Comparison of ENCODE assay signal across 23 cellular contexts in the genomic region with DNA sequence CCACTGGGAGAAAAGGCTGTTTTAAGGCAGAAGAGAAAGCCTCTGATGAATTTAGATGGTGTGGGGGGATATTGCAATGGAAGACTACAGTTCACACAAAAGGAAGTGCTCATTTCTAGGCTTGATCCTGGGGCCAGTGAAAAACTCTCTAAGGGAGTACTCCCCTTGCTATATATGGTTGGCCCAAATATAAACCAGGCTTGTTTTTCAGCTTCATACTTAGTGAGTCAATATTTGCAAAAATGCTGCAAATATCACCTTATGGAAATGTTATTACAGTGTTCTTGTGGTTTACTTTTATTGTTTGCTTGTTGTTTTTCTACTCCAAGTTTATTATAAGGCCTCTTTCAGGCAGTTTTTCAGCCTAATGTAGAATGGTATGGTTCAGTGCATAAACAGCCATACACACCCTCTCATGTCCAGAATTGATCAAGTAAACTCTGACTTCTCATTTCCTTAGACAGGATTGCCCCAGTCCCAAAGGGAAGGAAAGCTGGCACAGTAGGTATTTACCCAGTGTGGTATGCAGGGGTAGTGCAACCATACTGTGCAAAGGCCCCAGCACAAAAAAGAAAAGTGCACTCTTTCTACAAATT.
DNase-seq lines count a peak whose midpoint lies in the region; ATAC-seq and TF ChIP-seq lines count a peak whose summit lies in the region.
"Had no signal": no experiment of that assay in that cellular context is flagged by ENCODE, and none has a peak within 500 bp of the region (broad histone marks: within the 10 kb centered on the region; RNA-seq: fewer than 3 reads in every experiment).

No MANE protein-coding gene starts in this region.

- peak; percentile 27 for DNase-seq in EH (ENCODE audit: low read depth)
- DNase-seq in RWPE2 (ENCODE audit: low spot score): no peak
- peak; percentile 17 for DNase-seq in osteoblast (ENCODE audit: insufficient read length, low spot score, missing footprints)
- DNase-seq in HCEC 1CT: no peak
- DNase-seq in body of pancreas: no peak
- DNase-seq: ACHN; AML-193; Calu3; CD4-positive, alpha-beta T cell; DMS79; GOT3; NCI-H1105; NCI-H187; NCI-H2171; NCI-H446; Right ventricle myocardium superior; T-cell had no signal

- no peak overlapping the region for H3K27ac ChIP-seq in BLaER1 treated with 17β-estradiol and CSF1 and Interleukin-3, amounts not matched to agents 10 nM and 100 nM
- peak overlapping the region; percentile 31 for H3K27ac ChIP-seq in RWPE2 (ENCODE audit: poor library complexity, severe bottlenecking)
- no peak overlapping the region for H3K27ac ChIP-seq in osteoblast (ENCODE audit: low read depth, low read length)
- H3K27ac ChIP-seq in body of pancreas: no peak overlapping the region
- H3K27ac ChIP-seq: KMS-11, SK-N-MC had no signal

- no peaks in the 10 kb centered on the region for H3K36me3 ChIP-seq in BLaER1 treated with 17β-estradiol and CSF1 and Interleukin-3, amounts not matched to agents 10 nM and 100 nM
- no peaks in the 10 kb centered on the region for H3K36me3 ChIP-seq in RWPE2 (ENCODE audit: low read depth)
- no peaks in the 10 kb centered on the region for H3K36me3 ChIP-seq in osteoblast (ENCODE audit: insufficient read depth, low read length)
- H3K36me3 ChIP-seq in body of pancreas (replicated peaks in 1 of 2; ENCODE audit: insufficient read depth in 1 of 2, low read depth in 2 of 2): no peaks in the 10 kb centered on the region

- no peaks in the 10 kb centered on the region for H3K79me2 ChIP-seq in osteoblast (ENCODE audit: insufficient read depth, low read length)

- no peaks in the 10 kb centered on the region for H4K20me1 ChIP-seq in BLaER1 treated with 17β-estradiol and CSF1 and Interleukin-3, amounts not matched to agents 10 nM and 100 nM
- H4K20me1 ChIP-seq in osteoblast (ENCODE audit: insufficient read depth, low read length): no peaks in the 10 kb centered on the region

- no peaks in the 10 kb centered on the region for H3K9me3 ChIP-seq in BLaER1 treated with 17β-estradiol and CSF1 and Interleukin-3, amounts not matched to agents 10 nM and 100 nM (replicated peaks in 1 of 11)
- H3K9me3 ChIP-seq in RWPE2 (ENCODE audit: severe bottlenecking) (no peaks in the 10 kb centered on the region), osteoblast (ENCODE audit: low read depth, low read length) (no peaks in the 10 kb centered on the region), body of pancreas (no peaks in the 10 kb centered on the region)

- no peak overlapping the region for H3K4me3 ChIP-seq in BLaER1 treated with 17β-estradiol and CSF1 and Interleukin-3, amounts not matched to agents 10 nM and 100 nM
- H3K4me3 ChIP-seq in RWPE2 (ENCODE audit: severe bottlenecking): no peak overlapping the region
- no peak overlapping the region for H3K4me3 ChIP-seq in osteoblast (ENCODE audit: insufficient read depth, low read length)
- H3K4me3 ChIP-seq in body of pancreas: no peak overlapping the region
- H3K4me3 ChIP-seq: SK-N-MC had no signal

- peak overlapping the region in 6 of 11 experiments; percentile 17 to 45 (median 28); a peak in 10 of 22 replicates for H3K4me2 ChIP-seq in BLaER1 treated with 17β-estradiol and CSF1 and Interleukin-3, amounts not matched to agents 10 nM and 100 nM
- no peak overlapping the region for H3K4me2 ChIP-seq in osteoblast (ENCODE audit: insufficient read depth, low read length)
- H3K4me2 ChIP-seq: KMS-11 had no signal

- no peaks in the 10 kb centered on the region for H3K27me3 ChIP-seq in BLaER1 treated with 17β-estradiol and CSF1 and Interleukin-3, amounts not matched to agents 10 nM and 100 nM
- H3K27me3 ChIP-seq in RWPE2 (ENCODE audit: insufficient read depth, poor library complexity, severe bottlenecking) (no peaks in the 10 kb centered on the region), osteoblast (ENCODE audit: insufficient read depth, low read length) (no peaks in the 10 kb centered on the region), body of pancreas (no peaks in the 10 kb centered on the region)

- H3K9ac ChIP-seq in BLaER1 treated with 17β-estradiol and CSF1 and Interleukin-3, amounts not matched to agents 10 nM and 100 nM: no peak overlapping the region
- H3K9ac ChIP-seq: KMS-11 had no signal

- H3K4me1 ChIP-seq in BLaER1 treated with 17β-estradiol and CSF1 and Interleukin-3, amounts not matched to agents 10 nM and 100 nM: peaks cover 0 to 14% (median 10%) of the 10 kb centered on the region in 10 experiments; a peak in 10 of 20 replicates
- peaks cover 24% of the 10 kb centered on the region for H3K4me1 ChIP-seq in RWPE2 (ENCODE audit: insufficient read depth, poor library complexity, severe bottlenecking)
- H3K4me1 ChIP-seq in osteoblast (ENCODE audit: insufficient read depth, low read length): peaks cover 8% of the 10 kb centered on the region
- peaks cover 17% of the 10 kb centered on the region for H3K4me1 ChIP-seq in body of pancreas

- no peak for TF ChIP-seq CTCF in RWPE2 (IDR thresholded peaks at IDR 0.05; ENCODE audit: poor library complexity, severe bottlenecking)
- no peak for TF ChIP-seq CTCF in osteoblast (IDR thresholded peaks at IDR 0.05; ENCODE audit: extremely low read depth, low read depth, low read length)
- TF ChIP-seq CTCF in body of pancreas (IDR thresholded peaks at IDR 0.05): peak in 1 of 7 experiments; percentile 4

- no peak overlapping the region for H2AFZ ChIP-seq in osteoblast (ENCODE audit: low read length)

- ATAC-seq in RWPE2 (ENCODE audit: low read depth) (peak; percentile 24; the same call in 1 of the 3 replicates), HG02973 (IDR thresholded peaks at IDR 0.05; ENCODE audit: unreplicated experiment) (no peak), HG03139 (IDR thresholded peaks at IDR 0.05; ENCODE audit: unreplicated experiment) (no peak), body of pancreas (no peak)
- ATAC-seq: Panc1, T-cell had no signal

- no peak for TF ChIP-seq POLR2A in body of pancreas (IDR thresholded peaks at IDR 0.05)

- intact Hi-C loops in body of pancreas (cut with DNase I): no loop called here

Comparison
In these comparisons a context has a peak if more than half of its experiments do, and no peak if none do; other contexts are left out.
1. DNase-seq: peak in EH (single experiment) and osteoblast (single experiment); none in RWPE2 (single experiment), HCEC 1CT (single experiment) and body of pancreas (0 of 4).